ENCODE assay signal across 8 cellular contexts in genomic region chr7:2231992-2232765, GRCh38. TPM values are rescaled to one million over a fixed set of nuclear protein-coding genes. Genes with fewer than 3 reads are reported as not detected.
A peak's percentile ranks its signal among the peaks of the same experiment; 100 is the strongest.
DNase-seq lines count a peak whose midpoint lies in the region; ATAC-seq, FAIRE-seq and TF ChIP-seq lines count a peak whose summit lies in the region.

No MANE protein-coding gene starts in this region.

- in situ Hi-C loops in IMR-90 (cut with MboI; ENCODE audit: low sequenced_read_pairs): no loop called here

- TF ChIP-seq POLR2A in IMR-90 (IDR thresholded peaks at IDR 0.05; ENCODE audit: low read depth, low read length): no peak

- no peak overlapping the region for H2AK5ac ChIP-seq in IMR-90 (ENCODE audit: low read depth, low read length)

- H4K5ac ChIP-seq in IMR-90 (ENCODE audit: low read depth, low read length): no peak overlapping the region

- no peak overlapping the region for H3K56ac ChIP-seq in IMR-90 (ENCODE audit: extremely low read depth, insufficient read depth, low read length)

- TF ChIP-seq CTCF in IMR-90 (conservative IDR thresholded peaks at IDR 0.05; ENCODE audit: low read depth, low read length) (no peak), parathyroid adenoma (IDR thresholded peaks at IDR 0.05) (no peak), D721Med (IDR thresholded peaks at IDR 0.05; ENCODE audit: insufficient read depth, missing control alignments) (no peak)

- peak overlapping the region; percentile 90 for H3K4me3 Mint-ChIP-seq in activated T-cell treated with anti-CD3 and anti-CD28 coated beads, Interleukin-2, amount 50 U/mL, for 4 hours

- no peak overlapping the region for H2BK15ac ChIP-seq in IMR-90 (ENCODE audit: low read depth, low read length)

- peaks cover 3% of the 10 kb centered on the region for H3K4me1 ChIP-seq in IMR-90 (ENCODE audit: control insufficient read depth, insufficient read depth, low read length)
- H3K4me1 ChIP-seq in parathyroid adenoma: peaks cover 2% of the 10 kb centered on the region

- peaks cover 20% of the 10 kb centered on the region for H3K36me3 Mint-ChIP-seq in activated T-cell treated with anti-CD3 and anti-CD28 coated beads, Interleukin-2, amount 50 U/mL, for 4 hours (ENCODE audit: insufficient read depth)

- H3K14ac ChIP-seq in IMR-90 (replicated peaks; ENCODE audit: low read depth, low read length): no peak overlapping the region

- dilution Hi-C loops in IMR-90 (cut with HindIII; ENCODE audit: low sequenced_read_pairs, unreplicated experiment): no loop called here

- no peaks in the 10 kb centered on the region for H3K27me3 Mint-ChIP-seq in activated T-cell treated with anti-CD3 and anti-CD28 coated beads, Interleukin-2, amount 50 U/mL, for 4 hours (ENCODE audit: low read depth)

- H3K36me3 ChIP-seq in IMR-90 (ENCODE audit: control insufficient read depth, insufficient read depth, low read length) (peaks cover 30% of the 10 kb centered on the region), parathyroid adenoma (ENCODE audit: control insufficient read depth, insufficient read depth, low read length) (no peaks in the 10 kb centered on the region)

- H2BK20ac ChIP-seq in IMR-90 (ENCODE audit: low read depth, low read length): no peak overlapping the region

- H3K4ac ChIP-seq in IMR-90 (ENCODE audit: low read depth, low read length): no peak overlapping the region

- H3K9me3 Mint-ChIP-seq in activated T-cell treated with anti-CD3 and anti-CD28 coated beads, Interleukin-2, amount 50 U/mL, for 4 hours: no peaks in the 10 kb centered on the region

- H3K4me2 ChIP-seq in IMR-90 (ENCODE audit: low read depth, low read length): peak overlapping the region; percentile 77
- peak overlapping the region; percentile 98 for H3K4me2 ChIP-seq in parathyroid adenoma (ENCODE audit: low read length)

- H3K23ac ChIP-seq in IMR-90 (ENCODE audit: low read depth, low read length): no peak overlapping the region; the same call in 1 of the 2 replicates

- no peaks in the 10 kb centered on the region; the same call in 1 of the 2 replicates for H4K20me1 ChIP-seq in IMR-90 (ENCODE audit: insufficient read depth, low read length)

- DNase-seq in EH (ENCODE audit: low read depth) (peak; percentile 21), IMR-90 (no peak), germinal center (ENCODE audit: low spot score) (peak; percentile 65), NCI-H2196 treated with DMSO at 0.1 percent for 48 hours (lab: John Stamatoyannopoulos, UW; ENCODE audit: unreplicated experiment) (no peak), D721Med (ENCODE audit: insufficient read length, low spot score) (no peak)
- peak; percentile 10 for DNase-seq in activated T-cell treated with anti-CD3 and anti-CD28 coated beads, Interleukin-2, amount 50 U/mL, for 4 hours

- CTCF ChIA-PET in IMR-90 (lab: Yijun Ruan, JAX): interaction anchor here (0.5 kb wide), 2 partner anchors 114 to 117 kb away, joined by 4 to 5 read pairs; no protein-coding TSS in a partner anchor

- H2BK5ac ChIP-seq in IMR-90 (ENCODE audit: low read depth, low read length, poor library complexity, severe bottlenecking): no peak overlapping the region

- H3K27ac ChIP-seq in IMR-90 (ENCODE audit: insufficient read depth, low read length): peak overlapping the region; percentile 8; the same call in 1 of the 2 replicates
- H3K27ac ChIP-seq in parathyroid adenoma: no peak overlapping the region

- intact Hi-C loops in IMR-90 (cut with micrococcal nuclease): no loop called here

- no peak overlapping the region for H2AK9ac ChIP-seq in IMR-90 (replicated peaks; ENCODE audit: low read depth, low read length, poor library complexity)

- BruUV-seq in IMR-90 (replicated peaks; lab: Mats Ljungman, UMichigan): no TSS peak

- no peaks in the 10 kb centered on the region for H3K9me3 ChIP-seq in IMR-90 (ENCODE audit: control insufficient read depth, insufficient read depth, low read length)
- H3K9me3 ChIP-seq in parathyroid adenoma (ENCODE audit: control insufficient read depth, low read length): no peaks in the 10 kb centered on the region

- peaks cover 17% of the 10 kb centered on the region for H3K79me2 ChIP-seq in parathyroid adenoma

- H3K79me1 ChIP-seq in IMR-90 (ENCODE audit: low read depth in 1 of 2, low read length in 2 of 2): peaks cover 14 to 50% of the 10 kb centered on the region in 2 experiments

- TF ChIP-seq RAD21 in IMR-90 (IDR thresholded peaks at IDR 0.05; ENCODE audit: low read length): no peak

- no peak overlapping the region for H4K91ac ChIP-seq in IMR-90 (ENCODE audit: insufficient read depth, low read depth, low read length)

- H3K18ac ChIP-seq in IMR-90 (ENCODE audit: low read depth, low read length): no peak overlapping the region

- peak; percentile 29 for ATAC-seq in GM21528 (IDR thresholded peaks at IDR 0.05; ENCODE audit: low FRiP score, unreplicated experiment)
- peak; percentile 64 for ATAC-seq in IMR-90 (ENCODE audit: low read depth)
- ATAC-seq in activated T-cell treated with anti-CD3 and anti-CD28 coated beads, Interleukin-2, amount 50 U/mL, for 4 hours: peak; percentile 65 to 66

- H4K8ac ChIP-seq in IMR-90 (ENCODE audit: low read depth in 2 of 2, low read length in 2 of 2): no peak overlapping the region

- H3K4me1 Mint-ChIP-seq in activated T-cell treated with anti-CD3 and anti-CD28 coated beads, Interleukin-2, amount 50 U/mL, for 4 hours (ENCODE audit: low read depth): peaks cover 31% of the 10 kb centered on the region

- POLR2A ChIA-PET in IMR-90 (lab: Charles Lee; ENCODE audit: unreplicated experiment): no interaction called here

- WGBS in IMR-90 (ENCODE audit: extremely low coverage in 2 of 2, insufficient read length in 1 of 2), 2 experiments: 0% methylated on average over 20 of the region's 46 CpGs; no CpG with 5 or more reads in 1 of the 2 experiments

- H3K9me1 ChIP-seq in IMR-90 (ENCODE audit: insufficient read depth, low read length): peaks cover 5% of the 10 kb centered on the region; the same call in 1 of the 2 replicates

- H3K4me3 ChIP-seq in IMR-90 (ENCODE audit: insufficient read depth, low read depth, low read length): peak overlapping the region; percentile 70
- peak overlapping the region; percentile 74 for H3K4me3 ChIP-seq in parathyroid adenoma (ENCODE audit: low read depth, low read length)

- no peak for FAIRE-seq in D721Med (lab: Jason Lieb, UNC)

- H3K27me3 ChIP-seq in IMR-90 (ENCODE audit: control insufficient read depth, insufficient read depth, low read length) (no peaks in the 10 kb centered on the region), parathyroid adenoma (ENCODE audit: control insufficient read depth, insufficient read depth, low read length) (no peaks in the 10 kb centered on the region)

- no peak overlapping the region for H2BK120ac ChIP-seq in IMR-90 (ENCODE audit: low read depth, low read length)

- H2AFZ ChIP-seq in IMR-90 (replicated peaks; ENCODE audit: low read length, poor library complexity) (peak overlapping the region; percentile 89), parathyroid adenoma (peak overlapping the region; percentile 89)

- peak overlapping the region; percentile 74 for H3K9ac ChIP-seq in IMR-90 (ENCODE audit: low read depth, low read length)
- peak overlapping the region; percentile 57 for H3K9ac ChIP-seq in parathyroid adenoma

TF ChIP-seq in IMR-90, 13 proteins besides CTCF, POLR2A, EP300 and RAD21:
- TF ChIP-seq FOS (IDR thresholded peaks at IDR 0.05; ENCODE audit: low read depth, low read length): no peak
- no peak for TF ChIP-seq MAFK (IDR thresholded peaks at IDR 0.05; ENCODE audit: low read depth, low read length)
- TF ChIP-seq BHLHE40 (IDR thresholded peaks at IDR 0.05; ENCODE audit: low read depth, low read length): no peak
- TF ChIP-seq MXI1 (IDR thresholded peaks at IDR 0.05; ENCODE audit: borderline replicate concordance, low read depth, low read length): no peak
- no peak for TF ChIP-seq NFE2L2 (IDR thresholded peaks at IDR 0.05; ENCODE audit: low read depth, low read length)
- TF ChIP-seq RCOR1 (IDR thresholded peaks at IDR 0.05; ENCODE audit: insufficient replicate concordance, low read length): no peak
- no peak for TF ChIP-seq MAZ (IDR thresholded peaks at IDR 0.05; ENCODE audit: borderline replicate concordance, low read depth, low read length)
- TF ChIP-seq SMC3 (IDR thresholded peaks at IDR 0.05; ENCODE audit: low read depth, low read length): no peak
- TF ChIP-seq RFX5 (IDR thresholded peaks at IDR 0.05; ENCODE audit: low read depth, low read length): no peak
- TF ChIP-seq CEBPB (IDR thresholded peaks at IDR 0.05; ENCODE audit: low read depth, low read length): no peak
- TF ChIP-seq, protein P1, sequence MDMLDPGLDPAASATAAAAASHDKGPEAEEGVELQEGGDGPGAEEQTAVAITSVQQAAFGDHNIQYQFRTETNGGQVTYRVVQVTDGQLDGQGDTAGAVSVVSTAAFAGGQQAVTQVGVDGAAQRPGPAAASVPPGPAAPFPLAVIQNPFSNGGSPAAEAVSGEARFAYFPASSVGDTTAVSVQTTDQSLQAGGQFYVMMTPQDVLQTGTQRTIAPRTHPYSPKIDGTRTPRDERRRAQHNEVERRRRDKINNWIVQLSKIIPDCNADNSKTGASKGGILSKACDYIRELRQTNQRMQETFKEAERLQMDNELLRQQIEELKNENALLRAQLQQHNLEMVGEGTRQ (IDR thresholded peaks at IDR 0.05; ENCODE audit: low read depth, low read length): no peak
- TF ChIP-seq CHD1 (IDR thresholded peaks at IDR 0.05; ENCODE audit: low read depth, low read length): no peak

RNA-seq across cellular contexts. Expression of gene MAD1L1, which starts 0.6 kb away (rescaled TPM):
- total RNA-seq in IMR-90 (2012; rRNA removed): 40.9 and 41.7 TPM in 2 replicates
- 29.0 and 31.5 TPM in 2 replicates for polyA plus RNA-seq in IMR-90 (2012; rRNA removed)
- polyA plus RNA-seq in IMR-90 (2012; cell fraction: cytosol; rRNA removed): 27.7 and 28.1 TPM in 2 replicates
- 13.2 and 34.4 TPM in 2 replicates for polyA plus RNA-seq in IMR-90 (2012; cell fraction: nucleus; rRNA removed; ENCODE audit: low replicate concordance)
- total RNA-seq in activated T-cell treated with anti-CD3 and anti-CD28 coated beads, Interleukin-2, amount 50 U/mL, for 4 hours: 10 to 100 TPM; 55.8 to 59.4 (median 57.9) TPM

RNA-seq across cellular contexts. Expression of gene MRM2, which starts 9.8 kb away (rescaled TPM):
- 23.1 and 23.8 TPM in 2 replicates for total RNA-seq in IMR-90 (2012; rRNA removed)
- polyA plus RNA-seq in IMR-90 (2012; rRNA removed): 16.9 and 19.1 TPM in 2 replicates
- 11.2 and 11.8 TPM in 2 replicates for polyA plus RNA-seq in IMR-90 (2012; cell fraction: cytosol; rRNA removed)
- polyA plus RNA-seq in IMR-90 (2012; cell fraction: nucleus; rRNA removed; ENCODE audit: low replicate concordance): 6.1 and 6.2 TPM in 2 replicates
- total RNA-seq in activated T-cell treated with anti-CD3 and anti-CD28 coated beads, Interleukin-2, amount 50 U/mL, for 4 hours: 10 to 100 TPM; 49.9 to 56.5 (median 51.2) TPM

RNA-seq across cellular contexts. Expression of gene NUDT1, which starts 9.8 kb away (rescaled TPM):
- 36.1 and 49.1 TPM in 2 replicates for total RNA-seq in IMR-90 (2012; rRNA removed)
- 33.4 and 37.2 TPM in 2 replicates for polyA plus RNA-seq in IMR-90 (2012; rRNA removed)
- polyA plus RNA-seq in IMR-90 (2012; cell fraction: cytosol; rRNA removed): 52.3 and 59.0 TPM in 2 replicates
- 19.0 and 25.0 TPM in 2 replicates for polyA plus RNA-seq in IMR-90 (2012; cell fraction: nucleus; rRNA removed; ENCODE audit: low replicate concordance)
- total RNA-seq in activated T-cell treated with anti-CD3 and anti-CD28 coated beads, Interleukin-2, amount 50 U/mL, for 4 hours: 100 to 1,000 TPM in 1 of 3 donors, 10 to 100 TPM in 2; 83.7 to 105 (median 96.8) TPM

Comparison
In these comparisons a context has a peak if more than half of its experiments do, and no peak if none do; other contexts are left out.
1. DNase-seq: peak in EH (single experiment), activated T-cell treated with anti-CD3 and anti-CD28 coated beads, Interleukin-2, amount 50 U/mL, for 4 hours (single experiment) and germinal center (single experiment); none in IMR-90 (single experiment), NCI-H2196 treated with DMSO at 0.1 percent for 48 hours (single experiment) and D721Med (single experiment).
2. Peak in every context shown above with its lines, with median percentiles within 50 percentile points of each other: ATAC-seq.